ENCODE assay signal across 9 cellular contexts in genomic region chr1:27001570-27002360, GRCh38. TPM values are rescaled to one million over a fixed set of nuclear protein-coding genes. Genes with fewer than 3 reads are reported as not detected.
A peak's percentile ranks its signal among the peaks of the same experiment; 100 is the strongest.
DNase-seq lines count a peak whose midpoint lies in the region; ATAC-seq and TF ChIP-seq lines count a peak whose summit lies in the region.
"Had no signal": no experiment of that assay in that cellular context is flagged by ENCODE, and none has a peak within 500 bp of the region (broad histone marks: within the 10 kb centered on the region; RNA-seq: fewer than 3 reads in every experiment).

No MANE protein-coding gene starts in this region.

- no peak for TF ChIP-seq CTCF in RWPE2 (IDR thresholded peaks at IDR 0.05; ENCODE audit: poor library complexity, severe bottlenecking)

- ATAC-seq in RWPE2 (ENCODE audit: low read depth) (peak; percentile 1; the same call in 1 of the 3 replicates), HG02870 (IDR thresholded peaks at IDR 0.05; ENCODE audit: unreplicated experiment) (no peak), GM21737 (IDR thresholded peaks at IDR 0.05; ENCODE audit: unreplicated experiment) (no peak), GM21825 (IDR thresholded peaks at IDR 0.05; ENCODE audit: unreplicated experiment) (no peak)
- ATAC-seq in activated T-helper 17 cell treated with anti-CD3 and anti-CD28 coated beads, Interleukin-2, amount 50 U/mL, for 72 hours (replicated peaks): no peak

- H3K4me1 ChIP-seq in RWPE2 (ENCODE audit: insufficient read depth, poor library complexity, severe bottlenecking): peaks cover 68% of the 10 kb centered on the region

- peaks cover 53% of the 10 kb centered on the region for H3K36me3 ChIP-seq in RWPE2 (ENCODE audit: low read depth)

- H3K27me3 ChIP-seq in RWPE2 (ENCODE audit: insufficient read depth, poor library complexity, severe bottlenecking): no peaks in the 10 kb centered on the region

- peak; percentile 59 for DNase-seq in Daoy (ENCODE audit: low read depth)
- DNase-seq in RWPE2 (ENCODE audit: low spot score): peak; percentile 70
- peak; percentile 79 for DNase-seq in germinal center (ENCODE audit: low spot score)
- peak; percentile 86 for DNase-seq in pons (ENCODE audit: low spot score)
- DNase-seq: NCI-H2227 treated with DMSO at 0.1 percent for 48 hours had no signal

- no peaks in the 10 kb centered on the region for H3K36me3 Mint-ChIP-seq in activated T-helper 17 cell treated with anti-CD3 and anti-CD28 coated beads, Interleukin-2, amount 50 U/mL, for 72 hours (ENCODE audit: low read depth)

- H3K9me3 ChIP-seq in RWPE2 (ENCODE audit: severe bottlenecking): no peaks in the 10 kb centered on the region

- H3K27ac ChIP-seq in RWPE2 (ENCODE audit: poor library complexity, severe bottlenecking): peak overlapping the region; percentile 98

- no peaks in the 10 kb centered on the region for H3K9me3 Mint-ChIP-seq in activated T-helper 17 cell treated with anti-CD3 and anti-CD28 coated beads, Interleukin-2, amount 50 U/mL, for 72 hours

- no peak overlapping the region for H3K27ac Mint-ChIP-seq in activated T-helper 17 cell treated with anti-CD3 and anti-CD28 coated beads, Interleukin-2, amount 50 U/mL, for 72 hours

- no peak overlapping the region for H3K4me3 Mint-ChIP-seq in activated T-helper 17 cell treated with anti-CD3 and anti-CD28 coated beads, Interleukin-2, amount 50 U/mL, for 72 hours

- H3K27me3 Mint-ChIP-seq in activated T-helper 17 cell treated with anti-CD3 and anti-CD28 coated beads, Interleukin-2, amount 50 U/mL, for 72 hours: no peaks in the 10 kb centered on the region

- H3K4me3 ChIP-seq in RWPE2 (ENCODE audit: severe bottlenecking): no peak overlapping the region

- H3K4me1 Mint-ChIP-seq in activated T-helper 17 cell treated with anti-CD3 and anti-CD28 coated beads, Interleukin-2, amount 50 U/mL, for 72 hours: no peaks in the 10 kb centered on the region

RNA-seq across cellular contexts. Expression of gene TRNP1, which starts 8.3 kb away (rescaled TPM):
- 3.3 and 4.4 TPM in 2 replicates for total RNA-seq in Daoy (2014; rRNA removed; shearing (Covaris generic))
- not detected for total RNA-seq in activated T-helper 17 cell treated with anti-CD3 and anti-CD28 coated beads, Interleukin-2, amount 50 U/mL, for 72 hours

RNA-seq across cellular contexts. Expression of gene TENT5B, which starts 10.9 kb away (rescaled TPM):
- 2.0 and 3.2 TPM in 2 replicates for total RNA-seq in Daoy (2014; rRNA removed; shearing (Covaris generic))
- total RNA-seq in activated T-helper 17 cell treated with anti-CD3 and anti-CD28 coated beads, Interleukin-2, amount 50 U/mL, for 72 hours: not detected

RNA-seq across cellular contexts. Expression of gene KDF1, which starts 41.5 kb away (rescaled TPM):
- total RNA-seq in Daoy (2014; rRNA removed; shearing (Covaris generic)): 0.11 TPM in 1 of 2 replicates, not detected in the other
- not detected for total RNA-seq in activated T-helper 17 cell treated with anti-CD3 and anti-CD28 coated beads, Interleukin-2, amount 50 U/mL, for 72 hours
